ENCODE assay signal across 8 cellular contexts in the genomic region with DNA sequence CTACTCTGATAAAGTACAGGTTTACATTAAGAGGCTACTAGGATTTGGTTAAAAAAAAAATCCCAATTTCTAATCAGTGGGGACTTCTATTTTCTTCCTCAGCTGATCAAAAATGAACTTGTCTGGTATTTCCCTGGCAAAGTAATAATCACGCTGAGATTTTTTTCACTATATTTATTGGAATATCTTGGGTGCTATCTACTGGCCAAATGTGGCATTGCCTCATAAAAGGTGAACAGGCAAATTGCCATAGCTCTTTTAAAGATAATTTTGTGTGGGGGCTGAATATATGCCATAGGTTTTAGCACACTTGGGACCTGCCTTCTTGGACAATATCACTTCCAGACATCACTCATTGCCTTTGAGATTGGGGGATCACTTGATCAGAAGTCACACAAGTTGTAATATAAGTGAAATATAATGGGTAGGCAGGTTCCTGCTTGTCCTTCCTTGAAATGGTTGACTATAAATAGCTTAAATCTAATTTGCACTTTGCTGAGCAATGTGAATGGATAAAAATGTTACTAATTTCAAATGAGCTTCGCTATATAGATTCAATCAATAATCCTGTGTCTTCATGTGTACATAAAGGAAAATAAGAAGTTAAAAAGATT. TPM values are rescaled to one million over a fixed set of nuclear protein-coding genes. Genes with fewer than 3 reads are reported as not detected.
DNase-seq lines count a peak whose midpoint lies in the region; ATAC-seq, FAIRE-seq and TF ChIP-seq lines count a peak whose summit lies in the region.

No MANE protein-coding gene starts in this region.

- H4K20me1 ChIP-seq in fibroblast of lung (ENCODE audit: control insufficient read depth, extremely low read depth, insufficient read depth, low read length): no peaks in the 10 kb centered on the region

- FAIRE-seq in RCC 7860 (lab: Jason Lieb, UNC): peak; percentile 55

- DNase-seq in NCI-H2196 (lab: John Stamatoyannopoulos, UW; ENCODE audit: unreplicated experiment) (peak; percentile 37), NCI-H2196 treated with DMSO at 0.1 percent for 48 hours (lab: John Stamatoyannopoulos, UW; ENCODE audit: unreplicated experiment) (no peak), RCC 7860 (ENCODE audit: low spot score) (peak; percentile 34), fibroblast of lung (ENCODE audit: low read depth in 2 of 2) (peak; percentile 31 to 59), retinal pigment epithelial cell (ENCODE audit: low read depth) (no peak), islet precursor cell (no peak)

- peaks cover 9% of the 10 kb centered on the region for H3K27me3 ChIP-seq in fibroblast of lung (ENCODE audit: control insufficient read depth, insufficient read depth, low read length)

- no peaks in the 10 kb centered on the region for H3K9me3 ChIP-seq in fibroblast of lung (ENCODE audit: control insufficient read depth, insufficient read depth, low read depth, low read length)

- no peaks in the 10 kb centered on the region for H3K4me1 ChIP-seq in fibroblast of lung (ENCODE audit: control insufficient read depth, extremely low read depth, insufficient read depth, low read length)

- no peaks in the 10 kb centered on the region for H3K79me2 ChIP-seq in fibroblast of lung (ENCODE audit: control insufficient read depth, insufficient read depth, low read length)

- no peak overlapping the region for H2AFZ ChIP-seq in fibroblast of lung (ENCODE audit: low read length)

- no peaks in the 10 kb centered on the region for H3K36me3 ChIP-seq in fibroblast of lung (ENCODE audit: control insufficient read depth, insufficient read depth, low read length)

- H3K27ac ChIP-seq in fibroblast of lung (ENCODE audit: insufficient read depth, low read length): no peak overlapping the region

- TF ChIP-seq CTCF in fibroblast of lung (conservative IDR thresholded peaks at IDR 0.05 in 1 of 2, IDR thresholded peaks at IDR 0.05 in 1 of 2; ENCODE audit: low read depth in 1 of 2, low read length in 2 of 2): peak; percentile 67 to 81
- peak; percentile 77 for TF ChIP-seq CTCF in retinal pigment epithelial cell (conservative IDR thresholded peaks at IDR 0.05; ENCODE audit: low read depth, low read length)

- H3K9ac ChIP-seq in fibroblast of lung (ENCODE audit: insufficient read depth, low read length): no peak overlapping the region

- ATAC-seq in HG03354 (IDR thresholded peaks at IDR 0.05; ENCODE audit: poor library complexity, severe bottlenecking, unreplicated experiment) (peak; percentile 74), HG02642 (IDR thresholded peaks at IDR 0.05; ENCODE audit: poor library complexity, unreplicated experiment) (no peak)

- H3K4me2 ChIP-seq in fibroblast of lung (ENCODE audit: extremely low read depth, insufficient read depth, low read length): no peak overlapping the region

- H3K4me3 ChIP-seq in fibroblast of lung (replicated peaks in 1 of 4; ENCODE audit: control extremely low read depth in 1 of 4, insufficient read depth in 1 of 4, low read depth in 3 of 4, low read length in 4 of 4): no peak overlapping the region
- H3K4me3 ChIP-seq in retinal pigment epithelial cell (ENCODE audit: low read length): no peak overlapping the region

RNA-seq across cellular contexts. Expression of a gene that starts 7.0 kb away (rescaled TPM):
- not detected in 2 replicates for total RNA-seq in fibroblast of lung
- not detected in 2 replicates for polyA plus RNA-seq in fibroblast of lung
- polyA plus RNA-seq in fibroblast of lung (2012): not detected in 2 replicates
- not detected in 2 replicates for polyA minus RNA-seq in fibroblast of lung (ENCODE audit: low replicate concordance)

Comparison
In these comparisons a context has a peak if more than half of its experiments do, and no peak if none do; other contexts are left out.
1. DNase-seq: peak in NCI-H2196 (single experiment), RCC 7860 (single experiment) and fibroblast of lung (2 of 2); none in NCI-H2196 treated with DMSO at 0.1 percent for 48 hours (single experiment), retinal pigment epithelial cell (single experiment) and islet precursor cell (single experiment).